23 cellular contexts compared by ENCODE assay signal in the genomic region with DNA sequence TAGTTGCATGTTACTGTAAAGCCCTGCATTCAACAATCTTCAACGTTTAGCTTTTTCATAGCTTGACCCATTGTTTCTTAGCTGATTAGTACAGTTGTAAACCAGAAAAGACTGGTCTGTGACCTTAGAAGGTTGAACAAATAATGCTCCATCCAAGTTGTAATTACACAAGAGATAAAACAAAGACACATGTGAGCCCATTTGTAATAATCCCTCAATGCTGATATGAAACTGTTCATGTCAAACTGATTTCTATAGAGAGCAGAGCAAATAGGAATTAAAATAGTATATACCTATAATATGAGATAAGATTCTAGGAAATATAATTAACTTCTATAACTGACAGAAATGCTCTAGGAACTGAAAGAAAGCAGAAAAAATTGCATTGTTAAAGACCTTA.
DNase-seq lines count a peak whose midpoint lies in the region; ATAC-seq, FAIRE-seq and TF ChIP-seq lines count a peak whose summit lies in the region.
"Had no signal": no experiment of that assay in that cellular context is flagged by ENCODE, and none has a peak within 500 bp of the region (broad histone marks: within the 10 kb centered on the region; RNA-seq: fewer than 3 reads in every experiment).

No MANE protein-coding gene starts in this region.

- H3K9me3 ChIP-seq in left ventricle myocardium inferior (replicated peaks) (no peaks in the 10 kb centered on the region), heart left ventricle (no peaks in the 10 kb centered on the region), HepG2 (ENCODE audit: low read length) (no peaks in the 10 kb centered on the region), mucosa of descending colon (no peaks in the 10 kb centered on the region), BE2C (no peaks in the 10 kb centered on the region), kidney (ENCODE audit: control insufficient read depth in 1 of 2, low read length in 2 of 2) (no peaks in the 10 kb centered on the region)
- H3K9me3 ChIP-seq: MG63 had no signal

- no peak for DNase-seq in left ventricle myocardium inferior
- DNase-seq in heart left ventricle = no peak
- DNase-seq in HepG2 (ENCODE audit: low spot score) = peak; percentile 67
- DNase-seq in mucosa of descending colon = no peak
- DNase-seq in BE2C = no peak
- DNase-seq in kidney = no peak
- DNase-seq: 8988T, COR-L47, DMS 273 treated with DMSO at 0.1 percent for 48 hours, DND-41, IMR-90, Karpas-422, MG63, NCI-H1048, NCI-H1694, NCI-H2081 treated with DMSO at 0.1 percent for 48 hours, NCI-H446 treated with DMSO at 0.1 percent for 48 hours, NCI-H774, PC-3, RPMI8226, SHP77 treated with DMSO at 0.1 percent for 48 hours had no signal

- H3K36me3 ChIP-seq in left ventricle myocardium inferior = no peaks in the 10 kb centered on the region
- H3K36me3 ChIP-seq in heart left ventricle = no peaks in the 10 kb centered on the region
- no peaks in the 10 kb centered on the region for H3K36me3 ChIP-seq in HepG2 (replicated peaks in 1 of 2; ENCODE audit: control insufficient read depth in 1 of 2, insufficient read depth in 2 of 2, low read length in 2 of 2)
- no peaks in the 10 kb centered on the region for H3K36me3 ChIP-seq in mucosa of descending colon (ENCODE audit: low read depth)
- H3K36me3 ChIP-seq in BE2C = no peaks in the 10 kb centered on the region
- H3K36me3 ChIP-seq in kidney (ENCODE audit: control insufficient read depth in 1 of 2, insufficient read depth in 2 of 2, low read length in 2 of 2) = no peaks in the 10 kb centered on the region
- H3K36me3 ChIP-seq: MG63 had no signal

- no peaks in the 10 kb centered on the region for H3K79me2 ChIP-seq in HepG2 (ENCODE audit: insufficient read depth, low read length)

- ATAC-seq in heart left ventricle = no peak
- ATAC-seq in HepG2 = no peak
- ATAC-seq in mucosa of descending colon = no peak
- no peak for ATAC-seq in HG02763 (IDR thresholded peaks at IDR 0.05; ENCODE audit: unreplicated experiment)
- ATAC-seq: PC-3 had no signal

- TF ChIP-seq CTCF in left ventricle myocardium inferior (IDR thresholded peaks at IDR 0.05; ENCODE audit: borderline replicate concordance) (no peak), heart left ventricle (IDR thresholded peaks at IDR 0.05) (no peak), VCaP (conservative IDR thresholded peaks at IDR 0.05) (no peak), HepG2 (CRISPR knock-in tag; IDR thresholded peaks at IDR 0.05) (no peak), mucosa of descending colon (IDR thresholded peaks at IDR 0.05) (no peak), BE2C (IDR thresholded peaks at IDR 0.05; ENCODE audit: low read depth, low read length) (no peak), kidney (IDR thresholded peaks at IDR 0.05; ENCODE audit: borderline replicate concordance, extremely low read depth, insufficient read depth) (no peak)

- no peak for FAIRE-seq in HepG2 (lab: Jason Lieb, UNC)
- no peak for FAIRE-seq in kidney (lab: Jason Lieb, UNC)

- CTCF ChIA-PET in HepG2 (lab: Yijun Ruan, JAX; ENCODE audit: low intra/inter-chr PET ratio, low total read pairs) = no interaction called here

- H3K9ac ChIP-seq in HepG2 (ENCODE audit: insufficient read depth, low read depth, low read length) (peak overlapping the region; percentile 48; the same call in 1 of the 2 replicates), kidney (ENCODE audit: low read length in 2 of 2) (no peak overlapping the region)

- BruUV-seq in HepG2 (replicated peaks; lab: Mats Ljungman, UMichigan) = no TSS peak

- intact Hi-C loops in left ventricle myocardium inferior (cut with micrococcal nuclease) = no loop called here
- intact Hi-C loops in heart left ventricle (cut with DNase I) = loop anchor here in 6 of 10 donors (5.0 to 10.0 kb wide), 5 partner anchors 288 to 611 kb away; a partner anchor contains a TSS
- intact Hi-C loops in HepG2 (cut with micrococcal nuclease; ENCODE audit: unreplicated experiment) = loop anchor here (5.0 to 10.0 kb wide), 4 partner anchors 131 to 502 kb away; no protein-coding TSS in a partner anchor
- intact Hi-C loops in mucosa of descending colon (cut with DNase I, micrococcal nuclease) = no loop called here
- intact Hi-C loops in kidney (cut with DNase I) = no loop called here

- H2AFZ ChIP-seq in HepG2 (ENCODE audit: low read length) = peak overlapping the region; percentile 28

- H4K20me1 ChIP-seq in HepG2 (ENCODE audit: insufficient read depth, low read length) = no peaks in the 10 kb centered on the region

- TF ChIP-seq POLR2A in heart left ventricle (IDR thresholded peaks at IDR 0.05) (no peak), HepG2 (IDR thresholded peaks at IDR 0.05; ENCODE audit: insufficient read depth in 1 of 2, low read depth in 2 of 2, low read length in 2 of 2) (no peak)

- in situ Hi-C loops in HepG2 (cut with HindIII; ENCODE audit: extremely low pct_ligation_motif_present, low pct_unique_long_range_greater_than_20kb) = loop anchor here (10.0 kb wide), 1 partner anchor 608 kb away; a partner anchor contains a TSS

- peak overlapping the region; percentile 90 for H3K4me2 ChIP-seq in HepG2 (ENCODE audit: low read depth, low read length)

- H3K27ac ChIP-seq in left ventricle myocardium inferior (replicated peaks) = peak overlapping the region; percentile 2
- H3K27ac ChIP-seq in heart left ventricle = no peak overlapping the region
- peak overlapping the region; percentile 33; the same call in 1 of the 2 replicates for H3K27ac ChIP-seq in VCaP
- peak overlapping the region; percentile 96 for H3K27ac ChIP-seq in HepG2 (ENCODE audit: extremely low read length, insufficient read depth, low read length)
- no peak overlapping the region for H3K27ac ChIP-seq in kidney (ENCODE audit: low read depth in 2 of 2, low read length in 2 of 2)

- H3K27me3 ChIP-seq in left ventricle myocardium inferior (ENCODE audit: low read depth) (no peaks in the 10 kb centered on the region), heart left ventricle (no peaks in the 10 kb centered on the region), HepG2 (ENCODE audit: control insufficient read depth in 1 of 2, insufficient read depth in 2 of 2, low read length in 2 of 2) (no peaks in the 10 kb centered on the region), BE2C (no peaks in the 10 kb centered on the region)
- H3K27me3 ChIP-seq: MG63 had no signal

- TF ChIP-seq EP300 in HepG2 (IDR thresholded peaks at IDR 0.05; ENCODE audit: low read depth in 2 of 2, low read length in 2 of 2) (peak in 1 of 2 experiments; percentile 63; a peak in 1 of 4 replicates), HepG2 (CRISPR knock-in tag; IDR thresholded peaks at IDR 0.05; ENCODE audit: borderline replicate concordance) (no peak)

- 30 to 49% (median 34%) methylated on average over 1 of the region's 1 CpG for WGBS in heart left ventricle, 4 donors
- 0% methylated on average over 1 of the region's 1 CpG for WGBS in HepG2 (ENCODE audit: low lambda C conversion rate)

- no peak for TF ChIP-seq RAD21 in HepG2 (CRISPR knock-in tag; IDR thresholded peaks at IDR 0.05)

- POLR2A ChIA-PET in HepG2 (lab: Yijun Ruan, JAX) = interaction anchor here (1.8 to 2.0 kb wide), 3 partner anchors 10 to 600 kb away, joined by 8 to 13 read pairs (median 10); no protein-coding TSS in a partner anchor

- H3K4me3 ChIP-seq in left ventricle myocardium inferior (no peak overlapping the region), heart left ventricle (no peak overlapping the region), HepG2 (replicated peaks in 1 of 3; ENCODE audit: insufficient read depth in 1 of 3, low read depth in 2 of 3, low read length in 3 of 3) (peak overlapping the region in 1 of 3 experiments; percentile 44; a peak in 1 of 6 replicates), mucosa of descending colon (no peak overlapping the region), BE2C (ENCODE audit: low read depth, low read length) (no peak overlapping the region), kidney (ENCODE audit: low read length in 2 of 2) (no peak overlapping the region)
- H3K4me3 ChIP-seq: MG63 had no signal

- H3K4me1 ChIP-seq in left ventricle myocardium inferior = peaks cover 15% of the 10 kb centered on the region
- H3K4me1 ChIP-seq in heart left ventricle = peaks cover 0 to 12% (median 2%) of the 10 kb centered on the region in 12 donors
- H3K4me1 ChIP-seq in HepG2 (ENCODE audit: insufficient read depth, low read length) = peaks cover 38% of the 10 kb centered on the region
- no peaks in the 10 kb centered on the region for H3K4me1 ChIP-seq in mucosa of descending colon (ENCODE audit: low read depth)
- H3K4me1 ChIP-seq in BE2C = peaks cover 24% of the 10 kb centered on the region
- peaks cover 2 to 8% of the 10 kb centered on the region in 2 donors for H3K4me1 ChIP-seq in kidney (ENCODE audit: control insufficient read depth in 1 of 2, insufficient read depth in 1 of 2, low read depth in 1 of 2, low read length in 2 of 2)

TF ChIP-seq in HepG2, 621 proteins besides CTCF, POLR2A, EP300 and RAD21 (continues in another document):
- TF ChIP-seq TCF7L2 (IDR thresholded peaks at IDR 0.05; ENCODE audit: low read depth, low read length) = no peak
- no peak for TF ChIP-seq ZNF746 (CRISPR knock-in tag; IDR thresholded peaks at IDR 0.05)
- TF ChIP-seq ZZZ3 (CRISPR knock-in tag; IDR thresholded peaks at IDR 0.05; ENCODE audit: borderline replicate concordance) = no peak
- TF ChIP-seq, protein P1, sequence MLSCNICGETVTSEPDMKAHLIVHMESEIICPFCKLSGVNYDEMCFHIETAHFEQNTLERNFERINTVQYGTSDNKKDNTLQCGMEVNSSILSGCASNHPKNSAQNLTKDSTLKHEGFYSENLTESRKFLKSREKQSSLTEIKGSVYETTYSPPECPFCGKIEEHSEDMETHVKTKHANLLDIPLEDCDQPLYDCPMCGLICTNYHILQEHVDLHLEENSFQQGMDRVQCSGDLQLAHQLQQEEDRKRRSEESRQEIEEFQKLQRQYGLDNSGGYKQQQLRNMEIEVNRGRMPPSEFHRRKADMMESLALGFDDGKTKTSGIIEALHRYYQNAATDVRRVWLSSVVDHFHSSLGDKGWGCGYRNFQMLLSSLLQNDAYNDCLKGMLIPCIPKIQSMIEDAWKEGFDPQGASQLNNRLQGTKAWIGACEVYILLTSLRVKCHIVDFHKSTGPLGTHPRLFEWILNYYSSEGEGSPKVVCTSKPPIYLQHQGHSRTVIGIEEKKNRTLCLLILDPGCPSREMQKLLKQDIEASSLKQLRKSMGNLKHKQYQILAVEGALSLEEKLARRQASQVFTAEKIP (CRISPR knock-in tag; IDR thresholded peaks at IDR 0.05; ENCODE audit: borderline replicate concordance) = no peak
- TF ChIP-seq NBN (conservative IDR thresholded peaks at IDR 0.05) = no peak
- TF ChIP-seq, protein P2, sequence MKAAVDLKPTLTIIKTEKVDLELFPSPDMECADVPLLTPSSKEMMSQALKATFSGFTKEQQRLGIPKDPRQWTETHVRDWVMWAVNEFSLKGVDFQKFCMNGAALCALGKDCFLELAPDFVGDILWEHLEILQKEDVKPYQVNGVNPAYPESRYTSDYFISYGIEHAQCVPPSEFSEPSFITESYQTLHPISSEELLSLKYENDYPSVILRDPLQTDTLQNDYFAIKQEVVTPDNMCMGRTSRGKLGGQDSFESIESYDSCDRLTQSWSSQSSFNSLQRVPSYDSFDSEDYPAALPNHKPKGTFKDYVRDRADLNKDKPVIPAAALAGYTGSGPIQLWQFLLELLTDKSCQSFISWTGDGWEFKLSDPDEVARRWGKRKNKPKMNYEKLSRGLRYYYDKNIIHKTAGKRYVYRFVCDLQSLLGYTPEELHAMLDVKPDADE (CRISPR knock-in tag; IDR thresholded peaks at IDR 0.05) = no peak
- TF ChIP-seq RXRB (CRISPR knock-in tag; IDR thresholded peaks at IDR 0.05; ENCODE audit: borderline replicate concordance) = no peak

Comparison
In these comparisons a context has a peak if more than half of its experiments do, and no peak if none do; other contexts are left out.
1. H3K27ac ChIP-seq: peak in left ventricle myocardium inferior (single experiment), VCaP (single experiment) and HepG2 (single experiment); none in heart left ventricle (0 of 12) and kidney (0 of 2).
2. intact Hi-C loops: an anchor here in heart left ventricle (5.0 to 10.0 kb wide) and HepG2 (5.0 to 10.0 kb wide); none called in left ventricle myocardium inferior, mucosa of descending colon and kidney.